In the genomic region with DNA sequence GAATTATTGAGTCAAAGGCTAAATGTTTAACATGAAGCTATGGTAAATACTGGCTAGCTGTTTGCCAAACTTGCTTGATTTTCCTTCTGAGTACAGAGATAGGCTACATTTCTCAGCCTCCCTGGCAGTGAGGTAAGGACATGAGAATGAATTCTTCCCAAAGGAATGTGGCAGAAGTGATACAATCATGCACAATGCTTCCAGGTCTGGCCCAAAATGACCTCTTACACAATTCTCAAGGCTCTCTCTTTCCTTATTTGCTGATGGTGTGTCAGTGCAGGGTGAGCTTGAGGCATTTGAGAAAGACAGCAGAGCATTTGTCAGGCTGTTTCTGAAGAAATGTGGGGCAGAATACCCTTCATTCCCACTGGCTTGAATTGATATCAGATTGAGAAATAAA, we compare ENCODE assay signal across 14 cellular contexts.
DNase-seq lines count a peak whose midpoint lies in the region; TF ChIP-seq lines count a peak whose summit lies in the region.
"Had no signal": no experiment of that assay in that cellular context is flagged by ENCODE, and none has a peak within 500 bp of the region (broad histone marks: within the 10 kb centered on the region; RNA-seq: fewer than 3 reads in every experiment).

No MANE protein-coding gene starts in this region.

- DNase-seq in GM03348 (ENCODE audit: low spot score) (peak; percentile 75), RWPE1 (ENCODE audit: low spot score) (peak; percentile 55), fibroblast of peridontal ligament (ENCODE audit: extremely low read depth) (peak; percentile 84), skeletal muscle cell (ENCODE audit: low read depth) (peak; percentile 88), H7 (no peak)
- no peak for DNase-seq in CD4-positive, alpha-beta memory T cell
- no peak for DNase-seq in activated CD8-positive, alpha-beta memory T cell treated with anti-CD3 and anti-CD28 coated beads, Interleukin-2, amount 50 U/mL, for 4 hours
- DNase-seq: activated CD4-positive, alpha-beta memory T cell treated with anti-CD3 and anti-CD28 coated beads for 36 hours; effector CD4-positive, alpha-beta T cell; naive thymus-derived CD4-positive, alpha-beta T cell; NCI-H1105 treated with DMSO at 0.1 percent for 48 hours; small intestine; T-helper 17 cell had no signal

- POLR2A ChIA-PET in RWPE1 (lab: Yijun Ruan, JAX; ENCODE audit: low non-redundant PET) = no interaction called here
- POLR2A ChIA-PET in CD4-positive, alpha-beta memory T cell (lab: Charles Lee; ENCODE audit: partially characterized antibody) = no interaction called here

- peak overlapping the region; percentile 77; the same call in 1 of the 2 replicates for H3K27ac ChIP-seq in RWPE1
- H3K27ac ChIP-seq in CD4-positive, alpha-beta memory T cell (ENCODE audit: low read depth, low read length) = no peak overlapping the region

- H3K4me3 ChIP-seq in skeletal muscle cell (ENCODE audit: low read depth, low read length) (no peak overlapping the region), H7 (ENCODE audit: insufficient read depth, low read depth, low read length) (no peak overlapping the region)
- H3K4me3 ChIP-seq in CD4-positive, alpha-beta memory T cell (ENCODE audit: low read length in 2 of 2) = no peak overlapping the region

- H3K27me3 ChIP-seq in CD4-positive, alpha-beta memory T cell (ENCODE audit: insufficient read depth, low read length) = no peaks in the 10 kb centered on the region
- no peaks in the 10 kb centered on the region for H3K27me3 ChIP-seq in H7 (ENCODE audit: control insufficient read depth, insufficient read depth, low read length)

- H3K4me3 Mint-ChIP-seq in CD4-positive, alpha-beta memory T cell = no peak overlapping the region
- H3K4me3 Mint-ChIP-seq: activated CD4-positive, alpha-beta memory T cell treated with anti-CD3 and anti-CD28 coated beads for 36 hours; activated naive CD4-positive, alpha-beta T cell treated with anti-CD3 and anti-CD28 coated beads, Interleukin-2, amount 50 U/mL, for 24 hours; naive thymus-derived CD4-positive, alpha-beta T cell; T-helper 17 cell had no signal

- no peaks in the 10 kb centered on the region for H3K9me3 ChIP-seq in CD4-positive, alpha-beta memory T cell (ENCODE audit: control insufficient read depth in 1 of 2, low read length in 2 of 2)

- TF ChIP-seq CTCF in RWPE1 (conservative IDR thresholded peaks at IDR 0.05; ENCODE audit: low read depth) = no peak

- no peaks in the 10 kb centered on the region for H3K27me3 Mint-ChIP-seq in CD4-positive, alpha-beta memory T cell
- H3K27me3 Mint-ChIP-seq: activated naive CD4-positive, alpha-beta T cell treated with anti-CD3 and anti-CD28 coated beads, Interleukin-2, amount 50 U/mL, for 24 hours; T-helper 17 cell had no signal

- H3K4me1 Mint-ChIP-seq in CD4-positive, alpha-beta memory T cell = no peaks in the 10 kb centered on the region
- H3K4me1 Mint-ChIP-seq: activated naive CD4-positive, alpha-beta T cell treated with anti-CD3 and anti-CD28 coated beads, Interleukin-2, amount 50 U/mL, for 24 hours; naive thymus-derived CD4-positive, alpha-beta T cell; T-helper 17 cell had no signal

- intact Hi-C loops in CD4-positive, alpha-beta memory T cell (cut with micrococcal nuclease) = no loop called here

- CTCF ChIA-PET in RWPE1 (lab: Yijun Ruan, JAX) = interaction anchor here (0.5 to 0.8 kb wide), 2 partner anchors 66 to 516 kb away, joined by 3 to 7 read pairs; no protein-coding TSS in a partner anchor
- CTCF ChIA-PET in CD4-positive, alpha-beta memory T cell (lab: Charles Lee; ENCODE audit: partially characterized antibody) = interaction anchor here (0.9 to 1.5 kb wide), 4 partner anchors 13 to 93 kb away, joined by 3 to 4 read pairs (median 4); no protein-coding TSS in a partner anchor

- H3K36me3 ChIP-seq in CD4-positive, alpha-beta memory T cell (ENCODE audit: insufficient read depth, low read length) = no peaks in the 10 kb centered on the region
- no peaks in the 10 kb centered on the region for H3K36me3 ChIP-seq in H7 (replicated peaks; ENCODE audit: control insufficient read depth, insufficient read depth, low read length)

- no peaks in the 10 kb centered on the region for H3K9me3 Mint-ChIP-seq in CD4-positive, alpha-beta memory T cell
- H3K9me3 Mint-ChIP-seq: activated CD4-positive, alpha-beta memory T cell treated with anti-CD3 and anti-CD28 coated beads for 36 hours; activated naive CD4-positive, alpha-beta T cell treated with anti-CD3 and anti-CD28 coated beads, Interleukin-2, amount 50 U/mL, for 24 hours; naive thymus-derived CD4-positive, alpha-beta T cell had no signal

- no peak overlapping the region for H3K27ac Mint-ChIP-seq in CD4-positive, alpha-beta memory T cell
- H3K27ac Mint-ChIP-seq: activated CD4-positive, alpha-beta memory T cell treated with anti-CD3 and anti-CD28 coated beads for 36 hours; activated naive CD4-positive, alpha-beta T cell treated with anti-CD3 and anti-CD28 coated beads, Interleukin-2, amount 50 U/mL, for 24 hours; naive thymus-derived CD4-positive, alpha-beta T cell; T-helper 17 cell had no signal

- H3K36me3 Mint-ChIP-seq in CD4-positive, alpha-beta memory T cell = no peaks in the 10 kb centered on the region
- H3K36me3 Mint-ChIP-seq: activated CD4-positive, alpha-beta memory T cell treated with anti-CD3 and anti-CD28 coated beads for 36 hours; activated naive CD4-positive, alpha-beta T cell treated with anti-CD3 and anti-CD28 coated beads, Interleukin-2, amount 50 U/mL, for 24 hours had no signal

- H3K4me1 ChIP-seq in CD4-positive, alpha-beta memory T cell (ENCODE audit: insufficient read depth, low read length) = no peaks in the 10 kb centered on the region

Comparison
In these comparisons a context has a peak if more than half of its experiments do, and no peak if none do; other contexts are left out.
1. DNase-seq: peak in GM03348 (single experiment), RWPE1 (single experiment), fibroblast of peridontal ligament (single experiment) and skeletal muscle cell (single experiment); none in CD4-positive, alpha-beta memory T cell (0 of 5), H7 (single experiment) and activated CD8-positive, alpha-beta memory T cell treated with anti-CD3 and anti-CD28 coated beads, Interleukin-2, amount 50 U/mL, for 4 hours (single experiment).